Comparison of ENCODE assay signal across 36 cellular contexts in the genomic region with DNA sequence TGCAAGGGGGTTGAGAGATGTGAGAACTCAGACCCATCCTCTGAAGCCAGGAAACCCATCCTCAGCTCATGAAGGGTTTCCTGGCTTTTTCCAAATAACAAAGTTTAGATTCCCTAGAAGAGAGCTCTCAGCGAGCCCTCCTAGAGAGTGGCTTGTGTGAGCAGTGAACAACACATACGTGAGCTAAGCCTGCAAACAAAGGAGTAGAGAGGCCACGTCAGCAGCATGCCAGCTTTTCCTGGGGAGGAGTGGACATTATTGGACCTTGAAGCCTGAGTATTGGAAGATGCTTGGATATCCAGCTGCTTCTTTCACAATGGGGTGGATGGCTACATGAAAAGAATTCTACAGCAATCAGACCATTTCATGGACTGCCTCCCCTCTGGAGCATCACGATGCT. TPM values are rescaled to one million over a fixed set of nuclear protein-coding genes. Genes with fewer than 3 reads are reported as not detected.
DNase-seq lines count a peak whose midpoint lies in the region; TF ChIP-seq lines count a peak whose summit lies in the region.
"Had no signal": no experiment of that assay in that cellular context is flagged by ENCODE, and none has a peak within 500 bp of the region (broad histone marks: within the 10 kb centered on the region; RNA-seq: fewer than 3 reads in every experiment).

No MANE protein-coding gene starts in this region.

- DNase-seq in DMS153 (lab: John Stamatoyannopoulos, UW) (peak; percentile 59), DMS153 treated with DMSO at 0.1 percent for 48 hours (lab: John Stamatoyannopoulos, UW; ENCODE audit: unreplicated experiment) (no peak), NCI-H1092 treated with DMSO at 0.1 percent for 48 hours (lab: John Stamatoyannopoulos, UW) (peak; percentile 84), NCI-H345 (lab: John Stamatoyannopoulos, UW) (peak; percentile 97), dorsolateral prefrontal cortex (peak in 1 of 10 donors; percentile 21), UCSD-AML1 (lab: John Stamatoyannopoulos, UW; ENCODE audit: unreplicated experiment) (no peak), cerebellar cortex (ENCODE audit: low spot score) (no peak)
- DNase-seq in stimulated activated naive CD4-positive, alpha-beta T cell treated with Interleukin-2 at 50 U/mL for 16 hours (lab: John Stamatoyannopoulos, UW): no peak
- DNase-seq: activated B cell treated with CpG ODN at 0.5 μM for 24 hours; activated CD4-positive, alpha-beta T cell treated with anti-CD3 and anti-CD28 coated beads, Interleukin-2, amount 50 U/mL, for 1 hour; activated gamma-delta T cell; activated T-cell treated with anti-CD3 and anti-CD28 coated beads, Interleukin-2, amount 50 U/mL, for 4 hours; C1 segment of cervical spinal cord; Caco-2; central memory CD4-positive, alpha-beta T cell; foreskin fibroblast; GM23248; heart left ventricle; kidney; left ventricle myocardium superior; mesendoderm; MG63; NCI-H1436; NCI-H226; NK-92 treated with Interleukin-12 subunit alpha and Interleukin-12 subunit beta, amount 100 ng/mL, for 24 hours; right lobe of liver; spleen; stimulated activated CD4-positive, alpha-beta T cell treated with anti-CD3 and anti-CD28 coated beads, Interleukin-2, amount 100 ng/mL, for 24 hours; stimulated activated CD8-positive, alpha-beta memory T cell treated with anti-CD3 and anti-CD28 coated beads, Interleukin-4, amount 100 ng/mL, for 48 hours; stimulated activated naive CD8-positive, alpha-beta T cell treated with anti-CD3 and anti-CD28 coated beads, Interleukin-15, amount 100 ng/mL, for 72 hours; T-cell had no signal

- intact Hi-C loops in dorsolateral prefrontal cortex (cut with DNase I): no loop called here

- peak overlapping the region in 30 of 59 donors; percentile 5 to 65 (median 36) for H3K27ac ChIP-seq in dorsolateral prefrontal cortex
- H3K27ac ChIP-seq: 22Rv1, ascending aorta, esophagus muscularis mucosa, GM23248, heart left ventricle, HL-60, KMS-11, right lobe of liver, spleen had no signal

- TF ChIP-seq CTCF in dorsolateral prefrontal cortex (IDR thresholded peaks at IDR 0.05 in 54 of 56, conservative IDR thresholded peaks at IDR 0.05 in 2 of 56; ENCODE audit: low read depth in 1 of 56, partially characterized antibody in 56 of 56): no peak

- no peaks in the 10 kb centered on the region for H3K27me3 ChIP-seq in dorsolateral prefrontal cortex
- H3K27me3 ChIP-seq: ascending aorta, esophagus muscularis mucosa, MG63, right lobe of liver had no signal

- H3K4me3 ChIP-seq in dorsolateral prefrontal cortex: no peak overlapping the region
- H3K4me3 ChIP-seq: ascending aorta, esophagus muscularis mucosa, GM23248, heart left ventricle, MG63, right lobe of liver, spleen had no signal

RNA-seq across cellular contexts. Expression of a gene that starts 21.1 kb away (rescaled TPM):
- total RNA-seq in dorsolateral prefrontal cortex: 100 to 1,000 TPM; 329 to 792 (median 457) TPM

Comparison
In these comparisons a context has a peak if more than half of its experiments do, and no peak if none do; other contexts are left out.
1. DNase-seq: peak in DMS153 (single experiment), NCI-H1092 treated with DMSO at 0.1 percent for 48 hours (single experiment) and NCI-H345 (single experiment); none in DMS153 treated with DMSO at 0.1 percent for 48 hours (single experiment), stimulated activated naive CD4-positive, alpha-beta T cell treated with Interleukin-2 at 50 U/mL for 16 hours (single experiment), UCSD-AML1 (single experiment) and cerebellar cortex (single experiment).